20 cellular contexts compared by ENCODE assay signal in genomic region chr15:31203999-31204398, GRCh38.
"Had no signal": no experiment of that assay in that cellular context is flagged by ENCODE, and none has a peak within 500 bp of the region (broad histone marks: within the 10 kb centered on the region; RNA-seq: fewer than 3 reads in every experiment).

No MANE protein-coding gene starts in this region.

- H3K27me3 ChIP-seq: dorsolateral prefrontal cortex, testis had no signal

- H3K4me2 ChIP-seq: smooth muscle cell had no signal

- H3K36me3 ChIP-seq: lower lobe of right lung, stomach, tibial artery had no signal

- H3K4me1 ChIP-seq: lower lobe of right lung, psoas muscle, tibial artery had no signal

- DNase-seq: dorsolateral prefrontal cortex; effector CD4-positive, alpha-beta T cell; lower lobe of right lung; naive thymus-derived CD8-positive, alpha-beta T cell; nephron progenitor cell; nucleus accumbens; psoas muscle; stimulated activated CD4-positive, alpha-beta T cell treated with anti-CD3 and anti-CD28 coated beads, Interleukin-12 subunit alpha, Interleukin-12 subunit beta, amount 100 ng/mL, for 4 hours; stimulated activated CD4-positive, alpha-beta T cell treated with anti-CD3 and anti-CD28 coated beads, Interleukin-1b, Interleukin-23, amount 100 ng/mL, for 48 hours; stimulated activated CD4-positive, alpha-beta T cell treated with anti-CD3 and anti-CD28 coated beads, Interleukin-4, amount 100 ng/mL, for 1 hour; stimulated activated naive CD4-positive, alpha-beta T cell treated with Interleukin-2 at 50 U/mL for 16 hours; stomach; testis; tibial artery had no signal

- ATAC-seq: lower lobe of right lung; naive thymus-derived CD8-positive, alpha-beta T cell; psoas muscle; sciatic nerve; stimulated activated effector memory CD8-positive, alpha-beta T cell treated with anti-CD3 and anti-CD28 coated beads, Interleukin-12 subunit alpha, Interleukin-12 subunit beta, amount 100 ng/mL, for 72 hours had no signal

- FAIRE-seq: colon, frontal cortex, keratinocyte had no signal

- H3K4me3 ChIP-seq: dorsolateral prefrontal cortex, lower lobe of right lung, psoas muscle, smooth muscle cell, stomach, testis, tibial artery had no signal

- H3K9me3 ChIP-seq: lower lobe of right lung, psoas muscle, stomach, testis, tibial artery had no signal

- H3K27ac ChIP-seq: lower lobe of right lung, psoas muscle, stomach, testis, tibial artery had no signal
